In the genomic region with DNA sequence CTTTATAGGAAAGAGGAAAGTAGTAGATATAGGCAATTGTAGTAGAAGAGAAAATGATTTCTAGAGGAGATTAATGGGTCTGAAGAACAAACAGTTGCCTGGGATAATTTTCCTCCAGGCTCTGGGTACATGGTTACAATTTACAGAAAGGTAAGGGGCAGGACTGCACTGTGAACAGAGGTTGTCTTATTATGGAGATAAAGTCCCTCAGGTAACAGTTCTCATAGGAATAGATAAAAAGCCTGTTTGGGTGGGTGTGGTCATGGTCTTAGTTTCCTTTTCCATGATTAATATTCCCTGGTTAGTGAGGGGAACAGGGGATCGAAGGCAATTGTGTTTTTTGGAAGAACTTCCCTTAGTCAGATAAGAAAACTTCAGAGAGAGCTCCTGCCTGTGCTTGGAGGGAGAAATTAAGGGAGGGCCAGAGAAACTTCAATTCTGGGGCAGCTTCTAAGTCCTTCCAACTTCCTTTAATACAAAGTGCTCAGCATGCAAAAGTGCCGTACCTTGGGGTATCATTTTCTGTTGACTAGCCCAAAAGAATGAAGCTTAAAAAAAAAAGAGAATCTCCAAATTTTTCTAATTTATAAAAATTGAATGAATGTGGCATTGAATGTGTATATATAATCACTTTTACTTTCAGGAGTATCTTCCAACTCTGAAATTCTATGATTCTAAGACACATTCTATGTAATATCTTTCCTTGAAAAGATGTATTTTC, we compare ENCODE assay signal across 3 cellular contexts.
TF ChIP-seq lines count a peak whose summit lies in the region.

No MANE protein-coding gene starts in this region.

TF ChIP-seq in HepG2, 621 proteins besides CTCF, POLR2A, EP300 and RAD21:
- TF ChIP-seq, protein P1, sequence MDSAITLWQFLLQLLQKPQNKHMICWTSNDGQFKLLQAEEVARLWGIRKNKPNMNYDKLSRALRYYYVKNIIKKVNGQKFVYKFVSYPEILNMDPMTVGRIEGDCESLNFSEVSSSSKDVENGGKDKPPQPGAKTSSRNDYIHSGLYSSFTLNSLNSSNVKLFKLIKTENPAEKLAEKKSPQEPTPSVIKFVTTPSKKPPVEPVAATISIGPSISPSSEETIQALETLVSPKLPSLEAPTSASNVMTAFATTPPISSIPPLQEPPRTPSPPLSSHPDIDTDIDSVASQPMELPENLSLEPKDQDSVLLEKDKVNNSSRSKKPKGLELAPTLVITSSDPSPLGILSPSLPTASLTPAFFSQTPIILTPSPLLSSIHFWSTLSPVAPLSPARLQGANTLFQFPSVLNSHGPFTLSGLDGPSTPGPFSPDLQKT (CRISPR knock-in tag; IDR thresholded peaks at IDR 0.05; ENCODE audit: borderline replicate concordance), result no peak
- TF ChIP-seq MAFF (IDR thresholded peaks at IDR 0.05; ENCODE audit: low read depth, low read length) (peak; percentile 65), ZMYM2 (CRISPR knock-in tag; IDR thresholded peaks at IDR 0.05) (no peak), IKZF5 (CRISPR knock-in tag; IDR thresholded peaks at IDR 0.05) (no peak), MAFK (conservative IDR thresholded peaks at IDR 0.05 in 1 of 2, IDR thresholded peaks at IDR 0.05 in 1 of 2; ENCODE audit: low read length in 2 of 2) (peak; percentile 28 to 78; a peak in 3 of 4 replicates), ZNF225 (CRISPR knock-in tag; IDR thresholded peaks at IDR 0.05) (no peak), SRSF9 (IDR thresholded peaks at IDR 0.05; ENCODE audit: borderline replicate concordance, insufficient read depth, low read depth, low read length, poor library complexity, severe bottlenecking) (no peak), ZNF530 (CRISPR knock-in tag; IDR thresholded peaks at IDR 0.05; ENCODE audit: low read depth) (peak; percentile 98), KDM3A (CRISPR knock-in tag; IDR thresholded peaks at IDR 0.05; ENCODE audit: low read depth) (no peak), KLF13 (CRISPR knock-in tag; IDR thresholded peaks at IDR 0.05) (no peak)
- TF ChIP-seq, protein P2, sequence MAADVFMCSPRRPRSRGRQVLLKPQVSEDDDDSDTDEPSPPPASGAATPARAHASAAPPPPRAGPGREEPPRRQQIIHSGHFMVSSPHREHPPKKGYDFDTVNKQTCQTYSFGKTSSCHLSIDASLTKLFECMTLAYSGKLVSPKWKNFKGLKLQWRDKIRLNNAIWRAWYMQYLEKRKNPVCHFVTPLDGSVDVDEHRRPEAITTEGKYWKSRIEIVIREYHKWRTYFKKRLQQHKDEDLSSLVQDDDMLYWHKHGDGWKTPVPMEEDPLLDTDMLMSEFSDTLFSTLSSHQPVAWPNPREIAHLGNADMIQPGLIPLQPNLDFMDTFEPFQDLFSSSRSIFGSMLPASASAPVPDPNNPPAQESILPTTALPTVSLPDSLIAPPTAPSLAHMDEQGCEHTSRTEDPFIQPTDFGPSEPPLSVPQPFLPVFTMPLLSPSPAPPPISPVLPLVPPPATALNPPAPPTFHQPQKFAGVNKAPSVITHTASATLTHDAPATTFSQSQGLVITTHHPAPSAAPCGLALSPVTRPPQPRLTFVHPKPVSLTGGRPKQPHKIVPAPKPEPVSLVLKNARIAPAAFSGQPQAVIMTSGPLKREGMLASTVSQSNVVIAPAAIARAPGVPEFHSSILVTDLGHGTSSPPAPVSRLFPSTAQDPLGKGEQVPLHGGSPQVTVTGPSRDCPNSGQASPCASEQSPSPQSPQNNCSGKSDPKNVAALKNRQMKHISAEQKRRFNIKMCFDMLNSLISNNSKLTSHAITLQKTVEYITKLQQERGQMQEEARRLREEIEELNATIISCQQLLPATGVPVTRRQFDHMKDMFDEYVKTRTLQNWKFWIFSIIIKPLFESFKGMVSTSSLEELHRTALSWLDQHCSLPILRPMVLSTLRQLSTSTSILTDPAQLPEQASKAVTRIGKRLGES (CRISPR knock-in tag; IDR thresholded peaks at IDR 0.05; ENCODE audit: borderline replicate concordance), result no peak

TF ChIP-seq in IMR-90, 13 proteins besides CTCF, POLR2A, EP300 and RAD21:
- TF ChIP-seq MAZ (IDR thresholded peaks at IDR 0.05; ENCODE audit: borderline replicate concordance, low read depth, low read length) (no peak), RFX5 (IDR thresholded peaks at IDR 0.05; ENCODE audit: low read depth, low read length) (no peak), NFE2L2 (IDR thresholded peaks at IDR 0.05; ENCODE audit: low read depth, low read length) (no peak), MAFK (IDR thresholded peaks at IDR 0.05; ENCODE audit: low read depth, low read length) (peak; percentile 75)
TF ChIP-seq in IMR-90: peak in this region for 1.

TF ChIP-seq in GM23338, 12 proteins besides CTCF, POLR2A, EP300 and RAD21:
- no peak for TF ChIP-seq ZNF114 (CRISPR knock-in tag; IDR thresholded peaks at IDR 0.05)
- no peak for TF ChIP-seq EZH2phosphoT487 (IDR thresholded peaks at IDR 0.05; ENCODE audit: unreplicated experiment)
- TF ChIP-seq STAT1 (IDR thresholded peaks at IDR 0.05; ENCODE audit: unreplicated experiment), result no peak
- TF ChIP-seq ZNF462 (CRISPR knock-in tag; IDR thresholded peaks at IDR 0.05), result no peak
- TF ChIP-seq NANOG (IDR thresholded peaks at IDR 0.05; ENCODE audit: borderline replicate concordance), result no peak
- TF ChIP-seq POLR2AphosphoS5 (IDR thresholded peaks at IDR 0.05; ENCODE audit: low read depth), result no peak
- no peak for TF ChIP-seq CREB1 (CRISPR knock-in tag; IDR thresholded peaks at IDR 0.05; ENCODE audit: low read depth)
- TF ChIP-seq ZNF331 (CRISPR knock-in tag; IDR thresholded peaks at IDR 0.05; ENCODE audit: low read depth), result no peak
- TF ChIP-seq, protein P3, sequence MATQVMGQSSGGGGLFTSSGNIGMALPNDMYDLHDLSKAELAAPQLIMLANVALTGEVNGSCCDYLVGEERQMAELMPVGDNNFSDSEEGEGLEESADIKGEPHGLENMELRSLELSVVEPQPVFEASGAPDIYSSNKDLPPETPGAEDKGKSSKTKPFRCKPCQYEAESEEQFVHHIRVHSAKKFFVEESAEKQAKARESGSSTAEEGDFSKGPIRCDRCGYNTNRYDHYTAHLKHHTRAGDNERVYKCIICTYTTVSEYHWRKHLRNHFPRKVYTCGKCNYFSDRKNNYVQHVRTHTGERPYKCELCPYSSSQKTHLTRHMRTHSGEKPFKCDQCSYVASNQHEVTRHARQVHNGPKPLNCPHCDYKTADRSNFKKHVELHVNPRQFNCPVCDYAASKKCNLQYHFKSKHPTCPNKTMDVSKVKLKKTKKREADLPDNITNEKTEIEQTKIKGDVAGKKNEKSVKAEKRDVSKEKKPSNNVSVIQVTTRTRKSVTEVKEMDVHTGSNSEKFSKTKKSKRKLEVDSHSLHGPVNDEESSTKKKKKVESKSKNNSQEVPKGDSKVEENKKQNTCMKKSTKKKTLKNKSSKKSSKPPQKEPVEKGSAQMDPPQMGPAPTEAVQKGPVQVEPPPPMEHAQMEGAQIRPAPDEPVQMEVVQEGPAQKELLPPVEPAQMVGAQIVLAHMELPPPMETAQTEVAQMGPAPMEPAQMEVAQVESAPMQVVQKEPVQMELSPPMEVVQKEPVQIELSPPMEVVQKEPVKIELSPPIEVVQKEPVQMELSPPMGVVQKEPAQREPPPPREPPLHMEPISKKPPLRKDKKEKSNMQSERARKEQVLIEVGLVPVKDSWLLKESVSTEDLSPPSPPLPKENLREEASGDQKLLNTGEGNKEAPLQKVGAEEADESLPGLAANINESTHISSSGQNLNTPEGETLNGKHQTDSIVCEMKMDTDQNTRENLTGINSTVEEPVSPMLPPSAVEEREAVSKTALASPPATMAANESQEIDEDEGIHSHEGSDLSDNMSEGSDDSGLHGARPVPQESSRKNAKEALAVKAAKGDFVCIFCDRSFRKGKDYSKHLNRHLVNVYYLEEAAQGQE (IDR thresholded peaks at IDR 0.05; ENCODE audit: unreplicated experiment), result no peak
- no peak for TF ChIP-seq EZH2 (IDR thresholded peaks at IDR 0.05; ENCODE audit: low read depth, unreplicated experiment)
- no peak for TF ChIP-seq JUNB (IDR thresholded peaks at IDR 0.05; ENCODE audit: unreplicated experiment)
- no peak for TF ChIP-seq ETS1 (IDR thresholded peaks at IDR 0.05)
